In the genomic region with DNA sequence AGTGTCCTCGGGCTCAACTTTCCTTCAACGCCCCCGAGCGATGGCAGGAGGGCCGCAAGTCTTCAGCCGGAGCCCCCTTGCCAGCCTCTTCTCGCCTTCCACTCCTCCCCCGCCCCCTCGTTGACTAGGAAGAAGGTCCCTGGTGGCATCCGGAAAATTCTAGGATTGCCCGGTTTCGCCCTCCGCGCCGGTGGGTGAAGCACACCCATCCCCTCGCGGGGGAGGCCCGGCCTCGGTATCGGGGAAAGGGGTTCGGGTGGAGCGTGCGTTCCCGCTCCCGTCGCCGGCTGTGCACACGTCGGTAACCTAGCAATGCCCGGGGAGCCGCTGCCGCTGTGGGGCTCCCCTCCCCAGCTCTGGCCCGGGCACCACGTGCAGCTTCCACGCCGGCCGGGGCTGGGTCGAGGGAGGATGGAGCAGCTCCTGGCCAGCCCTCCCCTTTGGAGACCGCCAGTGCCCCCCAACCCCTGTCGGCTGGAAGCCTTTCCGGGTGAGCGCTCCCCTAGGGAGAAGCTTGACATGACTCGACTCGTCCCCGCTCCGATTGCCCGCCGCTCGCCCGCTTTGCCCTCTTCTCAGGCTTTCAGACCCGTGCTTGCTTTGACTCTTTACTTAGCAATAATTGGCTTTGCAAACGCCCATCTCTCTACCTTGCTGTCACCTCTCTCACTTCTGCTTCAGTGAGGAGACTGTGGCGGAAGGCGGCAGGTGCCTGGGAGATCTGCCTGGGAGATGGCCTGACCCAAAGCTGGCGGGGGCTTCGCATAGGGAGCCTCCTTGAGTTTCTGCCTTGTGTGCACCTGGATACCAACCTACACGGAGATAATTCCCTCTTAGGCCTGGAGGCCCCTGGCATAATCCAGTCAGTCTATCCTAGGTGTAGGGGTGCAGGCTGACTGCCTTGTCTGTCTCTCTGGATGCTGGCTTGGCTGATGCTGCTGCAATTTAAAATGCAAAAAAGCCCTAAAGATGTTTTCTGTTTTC, we compare ENCODE assay signal across 8 cellular contexts.
DNase-seq lines count a peak whose midpoint lies in the region; ATAC-seq and TF ChIP-seq lines count a peak whose summit lies in the region.

No MANE protein-coding gene starts in this region.

- TF ChIP-seq CTCF in brain microvascular endothelial cell (IDR thresholded peaks at IDR 0.05; ENCODE audit: low read depth, low read length, missing control alignments) = no peak

- peak overlapping the region; percentile 29 to 44 for H3K9ac ChIP-seq in stomach smooth muscle (ENCODE audit: low read length in 2 of 2)

- H3K4me3 ChIP-seq in brain microvascular endothelial cell (ENCODE audit: low read depth, low read length) = peak overlapping the region; percentile 34
- H3K4me3 ChIP-seq in stomach smooth muscle (ENCODE audit: low read length in 2 of 2) = peak overlapping the region; percentile 76

- no peaks in the 10 kb centered on the region for H3K9me3 ChIP-seq in stomach smooth muscle (ENCODE audit: control insufficient read depth in 2 of 2, low read length in 2 of 2)

- DNase-seq in stimulated activated CD4-positive, alpha-beta T cell treated with anti-CD3 and anti-CD28 coated beads, Interleukin-15, amount 100 ng/mL, for 24 hours = peak; percentile 23
- DNase-seq in stimulated activated CD4-positive, alpha-beta T cell treated with anti-CD3 and anti-CD28 coated beads, Interleukin-1b, Interleukin-23, amount 100 ng/mL, for 48 hours = no peak
- DNase-seq in brain microvascular endothelial cell (no peak), left kidney (ENCODE audit: low read depth, low spot score) (peak; percentile 77), HUDEP-2 (lab: John Stamatoyannopoulos, UW; ENCODE audit: unreplicated experiment in 76 of 76) (no peak), NCI-H82 treated with DMSO at 0.1 percent for 48 hours (lab: John Stamatoyannopoulos, UW; ENCODE audit: unreplicated experiment) (no peak)

- H3K36me3 ChIP-seq in brain microvascular endothelial cell (replicated peaks) (no peaks in the 10 kb centered on the region), stomach smooth muscle (ENCODE audit: control insufficient read depth in 2 of 2, insufficient read depth in 2 of 2, low read length in 2 of 2) (no peaks in the 10 kb centered on the region)

- H3K4me1 ChIP-seq in stomach smooth muscle (ENCODE audit: control insufficient read depth, insufficient read depth, low read length) = peaks cover 39% of the 10 kb centered on the region

- peaks cover 38% of the 10 kb centered on the region for H3K27me3 ChIP-seq in brain microvascular endothelial cell (replicated peaks)
- no peaks in the 10 kb centered on the region for H3K27me3 ChIP-seq in stomach smooth muscle (ENCODE audit: control insufficient read depth in 1 of 2, insufficient read depth in 2 of 2, low read length in 2 of 2)

- no peak overlapping the region for H3K27ac ChIP-seq in brain microvascular endothelial cell
- no peak overlapping the region for H3K27ac ChIP-seq in stomach smooth muscle (ENCODE audit: low read length)

- in situ Hi-C loops in brain microvascular endothelial cell (cut with HindIII; ENCODE audit: low pct_ligation_motif_present, low sequenced_read_pairs) = no loop called here

- no peak for ATAC-seq in HG03520 (IDR thresholded peaks at IDR 0.05; ENCODE audit: unreplicated experiment)

Comparison
In these comparisons a context has a peak if more than half of its experiments do, and no peak if none do; other contexts are left out.
1. DNase-seq: peak in stimulated activated CD4-positive, alpha-beta T cell treated with anti-CD3 and anti-CD28 coated beads, Interleukin-15, amount 100 ng/mL, for 24 hours (single experiment) and left kidney (single experiment); none in stimulated activated CD4-positive, alpha-beta T cell treated with anti-CD3 and anti-CD28 coated beads, Interleukin-1b, Interleukin-23, amount 100 ng/mL, for 48 hours (single experiment), brain microvascular endothelial cell (single experiment), HUDEP-2 (0 of 76) and NCI-H82 treated with DMSO at 0.1 percent for 48 hours (single experiment).